8 cellular contexts compared by ENCODE assay signal in genomic region chr11:68312780-68313573, GRCh38. TPM values are rescaled to one million over a fixed set of nuclear protein-coding genes. Genes with fewer than 3 reads are reported as not detected.
DNase-seq lines count a peak whose midpoint lies in the region; ATAC-seq and TF ChIP-seq lines count a peak whose summit lies in the region.

No MANE protein-coding gene starts in this region.

- WGBS in endodermal cell (ENCODE audit: insufficient coverage in 1 of 2, insufficient read length in 1 of 2), 2 experiments, result 0 to 1% methylated on average over 36 to 102 of the region's 102 CpGs

- DNase-seq in NCI-H748 (lab: John Stamatoyannopoulos, UW; ENCODE audit: unreplicated experiment) (peak; percentile 49), NCI-H748 treated with DMSO at 0.1 percent for 48 hours (lab: John Stamatoyannopoulos, UW) (no peak), SJSA1 (ENCODE audit: low read depth in 1 of 2, low spot score in 2 of 2) (no peak), endodermal cell (peak; percentile 71), naive B cell (no peak)
- DNase-seq in effector CD8-positive, alpha-beta T cell (lab: John Stamatoyannopoulos, UW), result no peak

- peak overlapping the region; percentile 56 for H3K9ac ChIP-seq in endodermal cell (ENCODE audit: extremely low read depth, low read length, poor library complexity, severe bottlenecking)

- H3K27ac ChIP-seq in SJSA1, result no peak overlapping the region
- H3K27ac ChIP-seq in endodermal cell (ENCODE audit: low read depth, low read length), result peak overlapping the region; percentile 36

- peak; percentile 49 for ATAC-seq in naive B cell (ENCODE audit: low read depth in 2 of 2)
- ATAC-seq in GM18858 (IDR thresholded peaks at IDR 0.05; ENCODE audit: unreplicated experiment), result no peak
- no peak for ATAC-seq in GM21528 (IDR thresholded peaks at IDR 0.05; ENCODE audit: low FRiP score, unreplicated experiment)

- no peaks in the 10 kb centered on the region for H3K9me3 Mint-ChIP-seq in endodermal cell
- H3K9me3 Mint-ChIP-seq in naive B cell, result no peaks in the 10 kb centered on the region

- H3K36me3 ChIP-seq in SJSA1 (peaks cover 4% of the 10 kb centered on the region; the same call in 1 of the 2 replicates), endodermal cell (ENCODE audit: control insufficient read depth, insufficient read depth, low read length) (no peaks in the 10 kb centered on the region)

- peak overlapping the region; percentile 86 for H3K4me3 Mint-ChIP-seq in endodermal cell
- peak overlapping the region; percentile 82 to 94 (median 90) for H3K4me3 Mint-ChIP-seq in naive B cell

- no peak for TF ChIP-seq CTCF in endodermal cell (conservative IDR thresholded peaks at IDR 0.05)

- no peaks in the 10 kb centered on the region for H3K27me3 Mint-ChIP-seq in endodermal cell (ENCODE audit: insufficient read depth)
- H3K27me3 Mint-ChIP-seq in naive B cell, result peaks cover 34 to 55% (median 41%) of the 10 kb centered on the region in 3 donors

- peaks cover 2% of the 10 kb centered on the region for H3K36me3 Mint-ChIP-seq in endodermal cell (ENCODE audit: low read depth)
- no peaks in the 10 kb centered on the region for H3K36me3 Mint-ChIP-seq in naive B cell

- peak overlapping the region; percentile 84 for H3K4me3 ChIP-seq in SJSA1
- H3K4me3 ChIP-seq in endodermal cell (ENCODE audit: low read length), result peak overlapping the region; percentile 96

- H3K4me1 Mint-ChIP-seq in endodermal cell, result peaks cover 25% of the 10 kb centered on the region
- peaks cover 16 to 36% (median 24%) of the 10 kb centered on the region in 3 donors for H3K4me1 Mint-ChIP-seq in naive B cell

- peak overlapping the region; percentile 92 for H3K27ac Mint-ChIP-seq in endodermal cell
- peak overlapping the region in 4 of 6 donors; percentile 56 to 80 (median 76) for H3K27ac Mint-ChIP-seq in naive B cell

- no peaks in the 10 kb centered on the region for H3K27me3 ChIP-seq in SJSA1 (replicated peaks)
- no peaks in the 10 kb centered on the region for H3K27me3 ChIP-seq in endodermal cell (ENCODE audit: control insufficient read depth, insufficient read depth, low read length, poor library complexity, severe bottlenecking)

- H3K4me1 ChIP-seq in SJSA1 (replicated peaks), result peaks cover 45% of the 10 kb centered on the region
- H3K4me1 ChIP-seq in endodermal cell (ENCODE audit: control insufficient read depth, insufficient read depth, low read length), result no peaks in the 10 kb centered on the region

- no peaks in the 10 kb centered on the region; the same call in 1 of the 2 replicates for H3K9me3 ChIP-seq in SJSA1 (replicated peaks)
- H3K9me3 ChIP-seq in endodermal cell (ENCODE audit: control insufficient read depth, low read length), result no peaks in the 10 kb centered on the region

RNA-seq across cellular contexts. Expression of gene LRP5, which starts 0.6 kb away (rescaled TPM):
- 25.8 and 32.2 TPM in 2 replicates for total RNA-seq in SJSA1 (2014; rRNA removed; shearing (Covaris generic))
- total RNA-seq in endodermal cell, result 10 to 100 TPM; 58.2 to 64.1 TPM
- polyA plus RNA-seq in endodermal cell (2013, experiment 1 of 2), result 37.4 TPM
- 35.9 TPM for polyA plus RNA-seq in endodermal cell (2013, experiment 2 of 2)
- polyA plus RNA-seq in naive B cell (ENCODE audit: low read depth in 6 of 6), result under 1 TPM in 5 of 6 donors, not detected in 1; 0.04 to 0.88 (median 0.56) TPM

RNA-seq across cellular contexts. Expression of gene C11orf24, which starts 41.2 kb away (rescaled TPM):
- 74.3 and 81.7 TPM in 2 replicates for total RNA-seq in SJSA1 (2014; rRNA removed; shearing (Covaris generic))
- total RNA-seq in endodermal cell, result 10 to 100 TPM; 38.4 to 39.4 TPM
- polyA plus RNA-seq in endodermal cell (2013, experiment 1 of 2), result 34.3 TPM
- polyA plus RNA-seq in endodermal cell (2013, experiment 2 of 2), result 33.0 TPM
- 10 to 100 TPM; 22.2 to 67.0 (median 42.5) TPM for polyA plus RNA-seq in naive B cell (ENCODE audit: low read depth in 6 of 6)

Comparison
In these comparisons a context has a peak if more than half of its experiments do, and no peak if none do; other contexts are left out.
1. DNase-seq: peak in NCI-H748 (single experiment) and endodermal cell (single experiment); none in NCI-H748 treated with DMSO at 0.1 percent for 48 hours (single experiment), SJSA1 (0 of 2), naive B cell (single experiment) and effector CD8-positive, alpha-beta T cell (single experiment).
2. ATAC-seq: peak in naive B cell (2 of 2); none in GM18858 (single experiment) and GM21528 (single experiment).